ENCODE assay signal across 12 cellular contexts in genomic region chr5:21806943-21807342, GRCh38.
DNase-seq lines count a peak whose midpoint lies in the region; ATAC-seq, FAIRE-seq and TF ChIP-seq lines count a peak whose summit lies in the region.
"Had no signal": no experiment of that assay in that cellular context is flagged by ENCODE, and none has a peak within 500 bp of the region (broad histone marks: within the 10 kb centered on the region; RNA-seq: fewer than 3 reads in every experiment).

No MANE protein-coding gene starts in this region.

- no peaks in the 10 kb centered on the region for H3K4me1 ChIP-seq in GM12878 (ENCODE audit: control insufficient read depth, insufficient read depth, low read length)
- H3K4me1 ChIP-seq in OCI-LY7 (ENCODE audit: insufficient read depth, low read length, poor library complexity, severe bottlenecking), result no peaks in the 10 kb centered on the region
- H3K4me1 ChIP-seq: psoas muscle had no signal

- H2AFZ ChIP-seq in GM12878 (ENCODE audit: control insufficient read depth, low read depth, low read length), result no peak overlapping the region
- H2AFZ ChIP-seq in OCI-LY7 (ENCODE audit: low read length), result no peak overlapping the region

- no peaks in the 10 kb centered on the region for H3K9me2 ChIP-seq in OCI-LY7 (ENCODE audit: insufficient read depth, low read length)

- H3K9me3 ChIP-seq in GM12878 (replicated peaks; ENCODE audit: control insufficient read depth, insufficient read depth, low read length) (no peaks in the 10 kb centered on the region), OCI-LY7 (ENCODE audit: low read length) (no peaks in the 10 kb centered on the region)
- H3K9me3 ChIP-seq: psoas muscle had no signal

- no peak for TF ChIP-seq RAD21 in GM12878 (IDR thresholded peaks at IDR 0.05; ENCODE audit: insufficient read depth, low read depth, low read length)

- TF ChIP-seq EP300 in GM12878 (IDR thresholded peaks at IDR 0.05; ENCODE audit: borderline replicate concordance in 1 of 2, control insufficient read depth in 1 of 2, low read depth in 2 of 2, low read length in 2 of 2), result no peak

- SMC1A ChIA-PET in GM12878 (lab: Charles Lee; ENCODE audit: uncharacterized antibody, unreplicated experiment), result interaction anchor here (0.8 kb wide), 1 partner anchor 9 kb away, joined by 3 read pairs; no protein-coding TSS in a partner anchor

- no TSS peak for BruUV-seq in GM12878 (replicated peaks; lab: Mats Ljungman, UMichigan)
- no TSS peak for BruUV-seq in OCI-LY7 (replicated peaks; lab: Mats Ljungman, UMichigan)

- H3K79me2 ChIP-seq in GM12878 (ENCODE audit: control insufficient read depth, insufficient read depth, low read length), result no peaks in the 10 kb centered on the region
- H3K79me2 ChIP-seq in OCI-LY7 (ENCODE audit: insufficient read depth, low read depth, low read length), result no peaks in the 10 kb centered on the region

- CTCF ChIA-PET in GM12878 (lab: Yijun Ruan, JAX), result no interaction called here
- CTCF ChIA-PET in OCI-LY7 (lab: Charles Lee; ENCODE audit: unreplicated experiment), result no interaction called here

- in situ Hi-C loops in GM12878 (cut with MboI), result no loop called here

- intact Hi-C loops in GM12878 (cut with micrococcal nuclease; ENCODE audit: unreplicated experiment), result no loop called here
- intact Hi-C loops in Right ventricle myocardium superior (cut with DNase I), result no loop called here
- intact Hi-C loops in OCI-LY7 (cut with micrococcal nuclease; ENCODE audit: unreplicated experiment), result no loop called here

- H3K27ac ChIP-seq in GM12878 (ENCODE audit: control insufficient read depth, insufficient read depth) (no peak overlapping the region), OCI-LY7 (ENCODE audit: low read depth, low read length, poor library complexity, severe bottlenecking) (no peak overlapping the region)
- H3K27ac ChIP-seq: psoas muscle had no signal

- no peaks in the 10 kb centered on the region for H3K27me3 ChIP-seq in GM12878 (replicated peaks in 1 of 2; ENCODE audit: control insufficient read depth in 2 of 2, insufficient read depth in 2 of 2, low read length in 1 of 2)

- RAD21 ChIA-PET in GM12878 (lab: Charles Lee; ENCODE audit: unreplicated experiment), result no interaction called here

- ATAC-seq in GM12878 (peak; percentile 65), omental fat pad (ENCODE audit: low FRiP score) (peak; percentile 75), Right ventricle myocardium superior (ENCODE audit: poor library complexity) (no peak)
- ATAC-seq: psoas muscle had no signal

- H3K4me2 ChIP-seq in GM12878 (ENCODE audit: control insufficient read depth, insufficient read depth) (no peak overlapping the region), OCI-LY7 (ENCODE audit: low read length) (no peak overlapping the region)

- no peak for TF ChIP-seq POLR2A in GM12878 (IDR thresholded peaks at IDR 0.05; ENCODE audit: low read depth, low read length)

- no peak overlapping the region for H3K9ac ChIP-seq in GM12878 (ENCODE audit: control insufficient read depth, insufficient read depth, low read length)

- POLR2A ChIA-PET in GM12878 (lab: Charles Lee) (no interaction called here), OCI-LY7 (lab: Charles Lee) (no interaction called here)

- H3K36me3 ChIP-seq in GM12878 (ENCODE audit: control insufficient read depth in 2 of 2, insufficient read depth in 2 of 2, low read length in 1 of 2) (no peaks in the 10 kb centered on the region), OCI-LY7 (ENCODE audit: insufficient read depth, low read length) (no peaks in the 10 kb centered on the region)

- no peak for FAIRE-seq in GM12878 (lab: Jason Lieb, UNC)

- DNase-seq in ELR (ENCODE audit: low read depth) (peak; percentile 79), LHCN-M2 (ENCODE audit: low read depth) (peak; percentile 2), GM12878 (ENCODE audit: low read depth, low spot score) (no peak), omental fat pad (ENCODE audit: low spot score) (peak; percentile 24), Right ventricle myocardium superior (no peak), OCI-LY7 (ENCODE audit: low spot score) (no peak)
- no peak for DNase-seq in stimulated activated naive CD4-positive, alpha-beta T cell (lab: John Stamatoyannopoulos, UW)
- DNase-seq: activated B cell treated with CpG ODN at 0.5 μM for 24 hours; activated T-cell treated with anti-CD3 and anti-CD28 coated beads, Interleukin-2, amount 50 U/mL, for 48 hours; DMS53; Karpas-422; psoas muscle had no signal

- 0% methylated on average over 1 of the region's 1 CpG for WGBS in GM12878 (ENCODE audit: insufficient coverage, insufficient replicate concordance, low lambda C conversion rate, missing lambda C conversion rate)

- H4K20me1 ChIP-seq in GM12878 (ENCODE audit: control insufficient read depth, insufficient read depth) (no peaks in the 10 kb centered on the region), OCI-LY7 (ENCODE audit: insufficient read depth, low read length) (no peaks in the 10 kb centered on the region)

- H3K4me3 ChIP-seq in GM12878 (no peak overlapping the region), OCI-LY7 (ENCODE audit: low read depth, low read length, poor library complexity, severe bottlenecking) (no peak overlapping the region)
- H3K4me3 ChIP-seq: psoas muscle had no signal

- TF ChIP-seq CTCF in GM12878 (IDR thresholded peaks at IDR 0.05 in 2 of 3, conservative IDR thresholded peaks at IDR 0.05 in 1 of 3; ENCODE audit: control insufficient read depth in 2 of 3, extremely low read depth in 1 of 3, insufficient read depth in 1 of 3, low read depth in 3 of 3, low read length in 3 of 3), result no peak
- no peak for TF ChIP-seq CTCF in omental fat pad (IDR thresholded peaks at IDR 0.05)
- no peak for TF ChIP-seq CTCF in OCI-LY7 (conservative IDR thresholded peaks at IDR 0.05; ENCODE audit: low read length)

TF ChIP-seq in GM12878, 131 proteins besides CTCF, POLR2A, EP300 and RAD21:
- TF ChIP-seq TCF7 (IDR thresholded peaks at IDR 0.05; ENCODE audit: borderline replicate concordance), result no peak
- TF ChIP-seq E4F1 (IDR thresholded peaks at IDR 0.05; ENCODE audit: borderline replicate concordance, partially characterized antibody), result no peak
- TF ChIP-seq SREBF1 (IDR thresholded peaks at IDR 0.05; ENCODE audit: low read length), result no peak
- TF ChIP-seq HCFC1 (IDR thresholded peaks at IDR 0.05; ENCODE audit: low read length), result no peak

Comparison
In these comparisons a context has a peak if more than half of its experiments do, and no peak if none do; other contexts are left out.
1. DNase-seq: peak in ELR (single experiment), LHCN-M2 (single experiment) and omental fat pad (single experiment); none in GM12878 (single experiment), stimulated activated naive CD4-positive, alpha-beta T cell (0 of 6), Right ventricle myocardium superior (single experiment) and OCI-LY7 (single experiment).